In the genomic region with DNA sequence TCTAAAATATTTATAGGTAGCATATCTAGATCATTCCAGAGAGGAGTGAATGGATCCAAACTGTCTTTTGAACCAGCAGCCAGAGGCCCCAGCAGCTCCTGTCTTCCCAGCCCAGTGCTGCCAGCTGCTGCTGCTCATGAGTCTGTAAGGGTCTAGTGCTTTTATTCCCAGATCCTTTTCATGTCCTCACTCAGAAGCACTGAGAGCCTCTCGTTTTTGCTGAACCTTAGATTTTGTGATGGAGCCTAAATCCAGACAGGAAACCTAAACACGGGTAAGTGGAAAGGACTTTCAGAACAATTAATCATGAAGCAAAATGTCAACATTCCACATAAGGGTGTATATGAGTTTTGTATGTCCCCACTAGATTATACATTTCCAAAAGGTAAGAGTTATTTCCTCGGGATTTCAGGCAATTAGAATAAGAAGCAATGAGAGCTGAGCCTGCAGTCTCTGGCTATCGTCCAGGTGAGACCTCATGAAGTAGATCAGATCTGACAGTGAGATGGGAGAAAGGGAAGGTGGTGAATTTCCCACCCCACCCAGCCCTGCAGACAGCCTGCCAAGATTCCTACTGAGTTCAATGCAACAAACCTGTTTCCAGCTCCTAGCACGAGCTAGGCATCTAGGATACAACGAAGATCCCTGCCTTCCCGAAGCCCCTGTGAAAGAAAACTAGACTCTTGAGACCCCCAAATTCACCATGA, we compare ENCODE assay signal across 1 cellular context.
TF ChIP-seq lines count a peak whose summit lies in the region.

No MANE protein-coding gene starts in this region.

TF ChIP-seq in WTC11, 78 proteins besides CTCF, POLR2A, EP300 and RAD21 (continued from another document):
- TF ChIP-seq FOXP4 (CRISPR knock-in tag; IDR thresholded peaks at IDR 0.05) = no peak
- no peak for TF ChIP-seq FOXP1 (CRISPR knock-in tag; IDR thresholded peaks at IDR 0.05; ENCODE audit: borderline replicate concordance)
